ENCODE assay signal across 18 cellular contexts in the genomic region with DNA sequence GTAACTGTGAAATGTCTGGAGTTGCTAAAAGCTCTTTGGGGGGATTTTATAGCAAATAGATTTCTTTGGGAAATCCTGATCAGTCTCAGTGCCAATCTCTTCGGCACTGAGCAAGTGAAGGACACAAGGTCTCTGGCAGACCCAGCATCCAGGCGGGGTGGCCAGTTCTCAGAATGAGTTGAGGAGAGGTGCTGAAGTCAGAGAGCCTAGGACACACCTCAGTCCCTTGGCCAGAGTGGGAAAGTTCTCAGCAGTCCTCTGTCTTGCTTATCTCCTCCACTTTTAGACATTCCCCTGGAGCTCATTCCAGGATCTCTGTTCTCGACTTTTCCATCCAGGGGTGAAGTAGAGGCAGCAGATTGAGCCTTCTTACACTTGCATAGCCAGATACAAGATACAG. TPM values are rescaled to one million over a fixed set of nuclear protein-coding genes. Genes with fewer than 3 reads are reported as not detected.
DNase-seq lines count a peak whose midpoint lies in the region; ATAC-seq, FAIRE-seq and TF ChIP-seq lines count a peak whose summit lies in the region.
"Had no signal": no experiment of that assay in that cellular context is flagged by ENCODE, and none has a peak within 500 bp of the region (broad histone marks: within the 10 kb centered on the region; RNA-seq: fewer than 3 reads in every experiment).

No MANE protein-coding gene starts in this region.

- H3K79me2 ChIP-seq in H1 (ENCODE audit: control insufficient read depth in 1 of 2, insufficient read depth in 2 of 2, low read length in 2 of 2), result no peaks in the 10 kb centered on the region

- no peak for ATAC-seq in GM21515 (IDR thresholded peaks at IDR 0.05; ENCODE audit: unreplicated experiment)
- ATAC-seq: GM12878 had no signal

- no peak overlapping the region for H3K4me3 ChIP-seq in H1 (ENCODE audit: extremely low read depth in 1 of 4, insufficient read depth in 2 of 4, low read depth in 3 of 4, low read length in 4 of 4)
- H3K4me3 ChIP-seq in muscle layer of colon (ENCODE audit: low read depth in 1 of 2, low read length in 2 of 2), result no peak overlapping the region
- H3K4me3 ChIP-seq: GM12878 had no signal

- DNase-seq in GM13977 (ENCODE audit: low spot score) (peak; percentile 21), H1 (ENCODE audit: low read depth in 1 of 2, low spot score in 2 of 2) (no peak), inferior parietal cortex (ENCODE audit: extremely low spot score) (no peak), NCI-H524 treated with DMSO at 0.1 percent for 48 hours (lab: John Stamatoyannopoulos, UW) (no peak), NCI-H1436 treated with DMSO at 0.1 percent for 48 hours (lab: John Stamatoyannopoulos, UW) (no peak)
- DNase-seq: ACHN; C1 segment of cervical spinal cord; Calu3; CD4-positive, alpha-beta T cell; DMS 273 treated with DMSO at 0.1 percent for 48 hours; HCEC 1CT; HFFc6; IMR-90; KBM-7 had no signal

- no peak for TF ChIP-seq EP300 in H1 (IDR thresholded peaks at IDR 0.05; ENCODE audit: borderline replicate concordance in 1 of 2, low read depth in 2 of 2, low read length in 2 of 2)

- H3K4me1 ChIP-seq in H1 (replicated peaks in 1 of 4; ENCODE audit: control insufficient read depth in 3 of 4, insufficient read depth in 4 of 4, low read length in 3 of 4) (peaks cover 9 to 44% (median 18%) of the 10 kb centered on the region in 4 experiments), muscle layer of colon (ENCODE audit: insufficient read depth, low read length) (peaks cover 51% of the 10 kb centered on the region)

- no peak overlapping the region for H3K4ac ChIP-seq in H1 (replicated peaks; ENCODE audit: insufficient read length, low read depth, low read length)

- no peak overlapping the region for H2BK12ac ChIP-seq in H1 (ENCODE audit: low read depth, low read length)

- H2BK20ac ChIP-seq in H1 (ENCODE audit: low read length), result no peak overlapping the region

- no peak for TF ChIP-seq POLR2A in H1 (IDR thresholded peaks at IDR 0.05; ENCODE audit: control extremely low read depth in 1 of 2, low read depth in 2 of 2, low read length in 2 of 2)

- no peak overlapping the region for H2AFZ ChIP-seq in H1 (ENCODE audit: low read length)

- no peak overlapping the region for H4K8ac ChIP-seq in H1 (ENCODE audit: extremely low read depth, insufficient read depth, low read length)

- no peak overlapping the region for H2BK5ac ChIP-seq in H1 (ENCODE audit: low read depth, low read length)

- no peak overlapping the region for H3K23ac ChIP-seq in H1 (ENCODE audit: insufficient read length)

- H3K79me1 ChIP-seq in H1 (ENCODE audit: low read depth, low read length), result no peaks in the 10 kb centered on the region; the same call in 1 of the 2 replicates

- 51% methylated on average over 3 of the region's 3 CpGs; no CpG with 5 or more reads in 1 of the 2 experiments for WGBS in H1 (ENCODE audit: extremely low coverage in 1 of 2, insufficient coverage in 1 of 2, insufficient read length in 1 of 2, insufficient replicate concordance in 2 of 2, low coverage in 1 of 2, low lambda C conversion rate in 2 of 2, missing lambda C conversion rate in 1 of 2), 2 experiments

- FAIRE-seq in H1 (lab: Jason Lieb, UNC), result no peak
- FAIRE-seq: GM12878 had no signal

- H4K5ac ChIP-seq in H1 (ENCODE audit: insufficient read length, low read depth, low read length), result no peak overlapping the region

- POLR2A ChIA-PET in H1 (lab: Charles Lee; ENCODE audit: partially characterized antibody), result interaction anchor here (1.3 to 1.8 kb wide), 2 partner anchors 8 to 9 kb away, joined by 6 to 12 read pairs; no protein-coding TSS in a partner anchor

- no peak overlapping the region for H3K14ac ChIP-seq in H1 (ENCODE audit: insufficient read length)

- in situ Hi-C loops in GM13977 (cut with MboI; ENCODE audit: low pct_unique_long_range_greater_than_20kb, low sequenced_read_pairs, unreplicated experiment), result no loop called here

- H3K27ac ChIP-seq in H1 (ENCODE audit: low read depth, low read length) (no peak overlapping the region), muscle layer of colon (ENCODE audit: low read depth, low read length) (peak overlapping the region; percentile 94)

- peaks cover 94 to 100% (median 100%) of the 10 kb centered on the region in 4 experiments for H3K27me3 ChIP-seq in H1 (replicated peaks in 1 of 4; ENCODE audit: control insufficient read depth in 3 of 4, extremely low read depth in 1 of 4, insufficient read depth in 3 of 4, low read length in 3 of 4)
- H3K27me3 ChIP-seq in muscle layer of colon (ENCODE audit: control insufficient read depth in 1 of 2, insufficient read depth in 2 of 2, low read length in 2 of 2), result no peaks in the 10 kb centered on the region

- H3K9ac ChIP-seq in H1 (replicated peaks in 1 of 4; ENCODE audit: extremely low read depth in 1 of 4, low read depth in 3 of 4, low read length in 3 of 4) (no peak overlapping the region), muscle layer of colon (ENCODE audit: low read length) (no peak overlapping the region)

- no peak overlapping the region for H2BK120ac ChIP-seq in H1 (replicated peaks; ENCODE audit: low read depth, low read length)

- H2BK15ac ChIP-seq in H1 (ENCODE audit: low read length), result no peak overlapping the region

- peaks cover 50 to 55% of the 10 kb centered on the region in 2 experiments for H4K20me1 ChIP-seq in H1 (replicated peaks in 1 of 2; ENCODE audit: control insufficient read depth in 1 of 2, insufficient read depth in 2 of 2, low read length in 2 of 2)

- no peaks in the 10 kb centered on the region for H3K9me3 ChIP-seq in H1 (ENCODE audit: insufficient read depth in 2 of 2, low read depth in 1 of 2, low read length in 1 of 2)
- no peaks in the 10 kb centered on the region for H3K9me3 ChIP-seq in muscle layer of colon (ENCODE audit: low read length)

- peaks cover 4% of the 10 kb centered on the region; the same call in 1 of the 2 replicates for H3K23me2 ChIP-seq in H1 (ENCODE audit: low read depth, low read length)

- no peak overlapping the region for H3K18ac ChIP-seq in H1 (ENCODE audit: extremely low read depth, low read length)

- H4K91ac ChIP-seq in H1 (replicated peaks; ENCODE audit: insufficient read length, low read length), result no peak overlapping the region

- H3K4me2 ChIP-seq in H1 (ENCODE audit: insufficient read depth in 1 of 2, low read depth in 2 of 2, low read length in 2 of 2), result no peak overlapping the region; a peak in 1 of 4 replicates

- TF ChIP-seq RAD21 in H1 (IDR thresholded peaks at IDR 0.05 in 1 of 2, conservative IDR thresholded peaks at IDR 0.05 in 1 of 2; ENCODE audit: low read depth in 2 of 2, low read length in 2 of 2), result no peak

- CTCF ChIA-PET in H1 (lab: Charles Lee; ENCODE audit: partially characterized antibody), result interaction anchor here (0.8 to 3.8 kb wide), 7 partner anchors 9 to 550 kb away, joined by 3 to 32 read pairs (median 4); no protein-coding TSS in a partner anchor

- H3K36me3 ChIP-seq in H1 (ENCODE audit: control insufficient read depth in 2 of 4, insufficient read depth in 4 of 4, low read length in 3 of 4) (peaks cover 0 to 5% (median 0%) of the 10 kb centered on the region in 4 experiments; a peak in 1 of 8 replicates), muscle layer of colon (ENCODE audit: insufficient read depth, low read length) (peaks cover 52% of the 10 kb centered on the region)

- peak overlapping the region; percentile 45; the same call in 1 of the 2 replicates for H2AK5ac ChIP-seq in H1 (ENCODE audit: low read depth, low read length)

- no peak for TF ChIP-seq CTCF in GM13977 (IDR thresholded peaks at IDR 0.05; ENCODE audit: extremely low read depth, insufficient read depth, missing control alignments)
- TF ChIP-seq CTCF in H1 (IDR thresholded peaks at IDR 0.05; ENCODE audit: control extremely low read depth in 1 of 3, insufficient read depth in 1 of 3, low read depth in 1 of 3, low read length in 3 of 3), result no peak

- no peak overlapping the region for H3K56ac ChIP-seq in H1 (replicated peaks; ENCODE audit: insufficient read length, low read depth, low read length)

TF ChIP-seq in H1, 55 proteins besides CTCF, POLR2A, EP300 and RAD21:
- TF ChIP-seq JUND (IDR thresholded peaks at IDR 0.05; ENCODE audit: low read length) (no peak), NRF1 (IDR thresholded peaks at IDR 0.05; ENCODE audit: low read depth, low read length) (no peak), RXRA (IDR thresholded peaks at IDR 0.05; ENCODE audit: insufficient read depth, low read depth, low read length) (no peak), RFX5 (IDR thresholded peaks at IDR 0.05; ENCODE audit: borderline replicate concordance, low read depth, low read length) (no peak)
TF ChIP-seq in H1: peak in this region for 0.

RNA-seq across cellular contexts. Expression of a gene that starts 6.7 kb away (rescaled TPM):
- 0.30 and 0.50 TPM in 2 replicates for total RNA-seq in H1 (2021; fragmentation: NEBNext Ultra II Directional; extraction: Animal tissue kit (Norgen Biotek cat#: 25700))
- polyA plus RNA-seq in H1 (2011; rRNA removed), result 0.11 and 0.17 TPM in 2 replicates
- 0.47 TPM for polyA plus RNA-seq in H1 (2011; cell fraction: cytosol; rRNA removed)
- 0.56 TPM for polyA plus RNA-seq in H1 (2011; cell fraction: nucleus; rRNA removed)
- polyA plus RNA-seq in H1 (2012, experiment 1 of 2), result 0.27 to 0.69 TPM (median 0.42 TPM) in 3 of 4 replicates, not detected in the other
- polyA plus RNA-seq in H1 (2012, experiment 2 of 2), result 0.67 TPM
- 0.16 TPM for polyA plus RNA-seq in H1 (2013, experiment 1 of 2)
- polyA plus RNA-seq in H1 (2013, experiment 2 of 2), result 0.15 TPM
- 0.07 TPM in 1 of 2 replicates, not detected in the other for polyA minus RNA-seq in H1 (2011; rRNA and poly(A)+ RNA removed)
- polyA minus RNA-seq in H1 (2011; cell fraction: cytosol; rRNA and poly(A)+ RNA removed), result not detected
- polyA minus RNA-seq in H1 (2011; cell fraction: nucleus; rRNA and poly(A)+ RNA removed), result 0.30 TPM
- total RNA-seq: HT-29 had no signal
